21 cellular contexts compared by ENCODE assay signal in the genomic region with DNA sequence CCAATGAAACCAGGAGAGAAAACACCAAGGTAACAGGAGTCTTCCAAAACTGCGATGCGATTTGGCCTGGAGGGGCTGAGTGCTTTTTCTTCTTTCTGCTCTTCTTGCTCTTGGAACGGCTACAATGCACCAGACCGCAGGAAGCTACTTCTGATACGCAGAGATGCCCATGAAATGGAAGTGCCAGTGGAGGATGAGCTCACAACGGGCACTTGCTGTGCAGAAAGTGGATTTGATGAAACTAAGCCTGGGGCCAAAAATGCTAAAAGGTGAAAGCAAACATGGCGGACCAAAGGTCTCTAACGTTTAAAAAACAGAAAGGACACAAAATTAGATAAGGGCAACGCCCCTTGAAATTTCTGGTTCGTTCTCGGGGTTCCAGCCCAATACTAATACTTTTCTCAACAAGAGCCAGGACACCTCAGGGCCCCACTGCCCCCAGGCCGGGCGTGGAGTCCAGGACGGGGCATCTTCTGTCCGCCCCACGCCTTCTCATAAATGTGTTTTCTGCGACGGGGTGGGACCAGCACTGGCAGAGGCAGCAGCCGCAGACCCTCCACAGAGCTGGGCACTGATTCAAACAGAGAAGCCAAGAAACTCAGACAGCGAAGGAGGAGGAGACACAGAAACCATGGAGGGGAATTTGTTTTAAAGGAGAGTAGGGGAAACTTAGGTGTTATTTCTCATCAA.
DNase-seq lines count a peak whose midpoint lies in the region; ATAC-seq and TF ChIP-seq lines count a peak whose summit lies in the region.
"Had no signal": no experiment of that assay in that cellular context is flagged by ENCODE, and none has a peak within 500 bp of the region (broad histone marks: within the 10 kb centered on the region; RNA-seq: fewer than 3 reads in every experiment).

No MANE protein-coding gene starts in this region.

- H3K23ac ChIP-seq in IMR-90 (ENCODE audit: low read depth, low read length) = no peak overlapping the region

- H2AFZ ChIP-seq in IMR-90 (replicated peaks; ENCODE audit: low read length, poor library complexity) = no peak overlapping the region

- H3K14ac ChIP-seq in IMR-90 (replicated peaks; ENCODE audit: low read depth, low read length) = no peak overlapping the region

- H3K4me3 Mint-ChIP-seq in chondrocyte (ENCODE audit: unreplicated experiment) = no peak overlapping the region
- no peak overlapping the region for H3K4me3 Mint-ChIP-seq in nephron
- no peak overlapping the region for H3K4me3 Mint-ChIP-seq in CD14-positive monocyte
- H3K4me3 Mint-ChIP-seq: CD4-positive, alpha-beta T cell had no signal

- no peaks in the 10 kb centered on the region for H3K9me3 ChIP-seq in IMR-90 (ENCODE audit: control insufficient read depth, insufficient read depth, low read length)
- H3K9me3 ChIP-seq: SJSA1 had no signal

- DNase-seq in G401 (ENCODE audit: low spot score) (peak; percentile 23), IMR-90 (no peak), chondrocyte (ENCODE audit: low spot score) (peak; percentile 36), EL (no peak), NCI-H2171 treated with DMSO at 0.1 percent for 48 hours (lab: John Stamatoyannopoulos, UW) (no peak), CD14-positive monocyte (ENCODE audit: low spot score) (no peak)
- DNase-seq: COR-L47, DMS79, GOT3, MM.1S, NCI-H1092, NCI-H1436, NCI-H1930, NCI-H2227 treated with DMSO at 0.1 percent for 48 hours, NCI-H510A, NCI-H748 treated with DMSO at 0.1 percent for 48 hours had no signal

- peak overlapping the region; percentile 40 for H2AK9ac ChIP-seq in IMR-90 (replicated peaks; ENCODE audit: low read depth, low read length, poor library complexity)

- no peaks in the 10 kb centered on the region for H3K4me1 ChIP-seq in IMR-90 (ENCODE audit: control insufficient read depth, insufficient read depth, low read length)
- H3K4me1 ChIP-seq: SJSA1 had no signal

- H2BK20ac ChIP-seq in IMR-90 (ENCODE audit: low read depth, low read length) = no peak overlapping the region

- H3K9me1 ChIP-seq in IMR-90 (ENCODE audit: insufficient read depth, low read length) = no peaks in the 10 kb centered on the region; the same call in 1 of the 2 replicates

- POLR2A ChIA-PET in IMR-90 (lab: Charles Lee; ENCODE audit: unreplicated experiment) = no interaction called here

- no peak for TF ChIP-seq POLR2A in IMR-90 (IDR thresholded peaks at IDR 0.05; ENCODE audit: low read depth, low read length)

- dilution Hi-C loops in IMR-90 (cut with HindIII; ENCODE audit: low sequenced_read_pairs, unreplicated experiment) = no loop called here

- H2BK120ac ChIP-seq in IMR-90 (ENCODE audit: low read depth, low read length) = no peak overlapping the region

- H3K36me3 ChIP-seq in IMR-90 (ENCODE audit: control insufficient read depth, insufficient read depth, low read length) = no peaks in the 10 kb centered on the region
- H3K36me3 ChIP-seq: SJSA1 had no signal

- TF ChIP-seq CTCF in IMR-90 (conservative IDR thresholded peaks at IDR 0.05; ENCODE audit: low read depth, low read length) (no peak), chondrocyte (IDR thresholded peaks at IDR 0.05) (no peak), nephron (IDR thresholded peaks at IDR 0.05; ENCODE audit: unreplicated experiment in 3 of 3) (no peak), CD14-positive monocyte (IDR thresholded peaks at IDR 0.05) (no peak)

- H3K27me3 Mint-ChIP-seq in chondrocyte (ENCODE audit: low read depth) (peaks cover 6% of the 10 kb centered on the region), nephron (ENCODE audit: low read depth) (peaks cover 21% of the 10 kb centered on the region), CD14-positive monocyte (ENCODE audit: low read depth in 3 of 3) (peaks cover 0 to 7% (median 1%) of the 10 kb centered on the region in 3 donors)
- H3K27me3 Mint-ChIP-seq: CD4-positive, alpha-beta T cell had no signal

- no peak for TF ChIP-seq RAD21 in IMR-90 (IDR thresholded peaks at IDR 0.05; ENCODE audit: low read length)

- no peaks in the 10 kb centered on the region for H3K36me3 Mint-ChIP-seq in chondrocyte (ENCODE audit: low read depth)
- H3K36me3 Mint-ChIP-seq in nephron (ENCODE audit: low read depth) = no peaks in the 10 kb centered on the region
- H3K36me3 Mint-ChIP-seq in CD14-positive monocyte = no peaks in the 10 kb centered on the region

- no peaks in the 10 kb centered on the region for H4K20me1 ChIP-seq in IMR-90 (ENCODE audit: insufficient read depth, low read length)

- H2BK5ac ChIP-seq in IMR-90 (ENCODE audit: low read depth, low read length, poor library complexity, severe bottlenecking) = no peak overlapping the region

- in situ Hi-C loops in G401 (cut with HindIII; ENCODE audit: low sequenced_read_pairs) = no loop called here
- in situ Hi-C loops in IMR-90 (cut with MboI; ENCODE audit: low sequenced_read_pairs) = no loop called here

- no peak overlapping the region for H2BK15ac ChIP-seq in IMR-90 (ENCODE audit: low read depth, low read length)

- 50% methylated on average over 6 of the region's 20 CpGs; no CpG with 5 or more reads in 1 of the 2 experiments for WGBS in IMR-90 (ENCODE audit: extremely low coverage in 2 of 2, insufficient read length in 1 of 2), 2 experiments

- ATAC-seq in IMR-90 (ENCODE audit: low read depth) (no peak), GM18520 (IDR thresholded peaks at IDR 0.05; ENCODE audit: unreplicated experiment) (no peak)

- H3K4me1 Mint-ChIP-seq in chondrocyte (ENCODE audit: low read depth) (peaks cover under 1% of the 10 kb centered on the region), nephron (peaks cover 17% of the 10 kb centered on the region), CD14-positive monocyte (peaks cover 4% of the 10 kb centered on the region)

- H3K79me1 ChIP-seq in IMR-90 (ENCODE audit: low read depth in 1 of 2, low read length in 2 of 2) = no peaks in the 10 kb centered on the region

- no peak overlapping the region for H4K5ac ChIP-seq in IMR-90 (ENCODE audit: low read depth, low read length)

- peaks cover 58% of the 10 kb centered on the region for H3K27me3 ChIP-seq in IMR-90 (ENCODE audit: control insufficient read depth, insufficient read depth, low read length)

- H2AK5ac ChIP-seq in IMR-90 (ENCODE audit: low read depth, low read length) = no peak overlapping the region

- CTCF ChIA-PET in IMR-90 (lab: Yijun Ruan, JAX) = no interaction called here

- H3K27ac Mint-ChIP-seq in chondrocyte (ENCODE audit: unreplicated experiment) (no peak overlapping the region), nephron (peak overlapping the region in 2 of 3 experiments; percentile 65 to 79), CD14-positive monocyte (no peak overlapping the region)
- H3K27ac Mint-ChIP-seq: CD4-positive, alpha-beta T cell had no signal

- H4K91ac ChIP-seq in IMR-90 (ENCODE audit: insufficient read depth, low read depth, low read length) = no peak overlapping the region

- H3K9me3 Mint-ChIP-seq in chondrocyte (ENCODE audit: low read depth) = no peaks in the 10 kb centered on the region
- H3K9me3 Mint-ChIP-seq in nephron = no peaks in the 10 kb centered on the region
- H3K9me3 Mint-ChIP-seq in CD14-positive monocyte = peaks cover 0 to 2% (median 0%) of the 10 kb centered on the region in 7 donors
- H3K9me3 Mint-ChIP-seq: CD4-positive, alpha-beta T cell had no signal

- no peak overlapping the region for H3K27ac ChIP-seq in IMR-90 (ENCODE audit: insufficient read depth, low read length)
- H3K27ac ChIP-seq: SJSA1 had no signal

- H4K8ac ChIP-seq in IMR-90 (ENCODE audit: low read depth in 2 of 2, low read length in 2 of 2) = no peak overlapping the region

- no peak overlapping the region for H3K9ac ChIP-seq in IMR-90 (ENCODE audit: low read depth, low read length)

- no peak overlapping the region for H3K56ac ChIP-seq in IMR-90 (ENCODE audit: extremely low read depth, insufficient read depth, low read length)

- H3K4me3 ChIP-seq in IMR-90 (ENCODE audit: insufficient read depth, low read depth, low read length) = no peak overlapping the region
- H3K4me3 ChIP-seq: GM12878, SJSA1 had no signal

- no peak overlapping the region for H3K4me2 ChIP-seq in IMR-90 (ENCODE audit: low read depth, low read length)

- H3K18ac ChIP-seq in IMR-90 (ENCODE audit: low read depth, low read length) = no peak overlapping the region

- intact Hi-C loops in IMR-90 (cut with micrococcal nuclease) = no loop called here
- intact Hi-C loops in CD14-positive monocyte (cut with micrococcal nuclease) = no loop called here

- no peak overlapping the region for H3K4ac ChIP-seq in IMR-90 (ENCODE audit: low read depth, low read length)

- no TSS peak for BruUV-seq in IMR-90 (replicated peaks; lab: Mats Ljungman, UMichigan)

TF ChIP-seq in IMR-90, 13 proteins besides CTCF, POLR2A, EP300 and RAD21 (continues in another document):
- TF ChIP-seq, protein P1, sequence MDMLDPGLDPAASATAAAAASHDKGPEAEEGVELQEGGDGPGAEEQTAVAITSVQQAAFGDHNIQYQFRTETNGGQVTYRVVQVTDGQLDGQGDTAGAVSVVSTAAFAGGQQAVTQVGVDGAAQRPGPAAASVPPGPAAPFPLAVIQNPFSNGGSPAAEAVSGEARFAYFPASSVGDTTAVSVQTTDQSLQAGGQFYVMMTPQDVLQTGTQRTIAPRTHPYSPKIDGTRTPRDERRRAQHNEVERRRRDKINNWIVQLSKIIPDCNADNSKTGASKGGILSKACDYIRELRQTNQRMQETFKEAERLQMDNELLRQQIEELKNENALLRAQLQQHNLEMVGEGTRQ (IDR thresholded peaks at IDR 0.05; ENCODE audit: low read depth, low read length) = no peak
- TF ChIP-seq MAFK (IDR thresholded peaks at IDR 0.05; ENCODE audit: low read depth, low read length) (no peak), RFX5 (IDR thresholded peaks at IDR 0.05; ENCODE audit: low read depth, low read length) (no peak), MXI1 (IDR thresholded peaks at IDR 0.05; ENCODE audit: borderline replicate concordance, low read depth, low read length) (no peak), RCOR1 (IDR thresholded peaks at IDR 0.05; ENCODE audit: insufficient replicate concordance, low read length) (no peak), MAZ (IDR thresholded peaks at IDR 0.05; ENCODE audit: borderline replicate concordance, low read depth, low read length) (no peak), SMC3 (IDR thresholded peaks at IDR 0.05; ENCODE audit: low read depth, low read length) (no peak), BHLHE40 (IDR thresholded peaks at IDR 0.05; ENCODE audit: low read depth, low read length) (no peak), FOS (IDR thresholded peaks at IDR 0.05; ENCODE audit: low read depth, low read length) (no peak), CHD1 (IDR thresholded peaks at IDR 0.05; ENCODE audit: low read depth, low read length) (no peak)
- TF ChIP-seq, protein P2, sequence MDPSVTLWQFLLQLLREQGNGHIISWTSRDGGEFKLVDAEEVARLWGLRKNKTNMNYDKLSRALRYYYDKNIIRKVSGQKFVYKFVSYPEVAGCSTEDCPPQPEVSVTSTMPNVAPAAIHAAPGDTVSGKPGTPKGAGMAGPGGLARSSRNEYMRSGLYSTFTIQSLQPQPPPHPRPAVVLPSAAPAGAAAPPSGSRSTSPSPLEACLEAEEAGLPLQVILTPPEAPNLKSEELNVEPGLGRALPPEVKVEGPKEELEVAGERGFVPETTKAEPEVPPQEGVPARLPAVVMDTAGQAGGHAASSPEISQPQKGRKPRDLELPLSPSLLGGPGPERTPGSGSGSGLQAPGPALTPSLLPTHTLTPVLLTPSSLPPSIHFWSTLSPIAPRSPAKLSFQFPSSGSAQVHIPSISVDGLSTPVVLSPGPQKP (IDR thresholded peaks at IDR 0.05; ENCODE audit: borderline replicate concordance, low read depth, low read length) = no peak

Comparison
In these comparisons a context has a peak if more than half of its experiments do, and no peak if none do; other contexts are left out.
1. DNase-seq: peak in G401 (single experiment) and chondrocyte (single experiment); none in IMR-90 (single experiment), EL (single experiment), NCI-H2171 treated with DMSO at 0.1 percent for 48 hours (single experiment) and CD14-positive monocyte (single experiment).
2. H3K27ac Mint-ChIP-seq: peak in nephron (2 of 3); none in chondrocyte (single experiment) and CD14-positive monocyte (0 of 7).